Comparison of ENCODE assay signal across 8 cellular contexts in the genomic region with DNA sequence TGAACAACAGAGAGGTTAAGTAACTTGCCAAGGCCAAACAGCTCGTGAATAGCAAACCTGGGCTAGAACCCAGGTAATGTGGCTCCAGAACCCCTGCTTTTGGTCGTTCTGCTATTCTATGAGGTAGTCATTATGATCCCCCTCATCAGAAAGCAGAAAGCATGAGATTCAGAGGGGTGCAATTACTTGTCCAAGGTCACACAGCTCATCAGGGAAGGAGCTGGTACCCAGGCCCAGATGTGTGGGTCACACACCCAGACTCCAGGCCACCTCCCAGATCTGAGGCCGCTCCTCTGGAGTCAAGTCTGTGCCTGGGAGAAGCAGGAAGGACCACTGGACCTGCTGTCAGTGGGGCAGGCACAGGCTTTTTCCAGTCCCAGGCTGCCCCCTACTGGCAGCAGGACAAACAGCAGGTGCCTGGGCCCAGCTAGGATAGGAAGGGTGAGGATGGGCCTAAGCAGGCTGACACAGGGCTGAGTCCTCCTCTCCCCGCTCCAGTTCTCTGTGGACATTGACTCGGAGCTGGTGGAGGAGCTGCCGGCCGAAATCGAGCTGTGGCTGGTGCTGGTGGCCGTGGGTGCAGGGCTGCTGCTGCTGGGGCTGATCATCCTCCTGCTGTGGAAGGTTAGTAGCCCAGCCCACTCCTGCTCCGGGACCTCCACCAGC. TPM values are rescaled to one million over a fixed set of nuclear protein-coding genes. Genes with fewer than 3 reads are reported as not detected.
DNase-seq lines count a peak whose midpoint lies in the region; ATAC-seq and TF ChIP-seq lines count a peak whose summit lies in the region.

No MANE protein-coding gene starts in this region.

- no peak overlapping the region for H3K4me3 ChIP-seq in DND-41 (ENCODE audit: low read depth in 1 of 2, low read length in 2 of 2)
- no peak overlapping the region for H3K4me3 ChIP-seq in effector memory CD4-positive, alpha-beta T cell (ENCODE audit: insufficient read depth, low read depth, low read length, poor library complexity, severe bottlenecking)

- H3K9me3 ChIP-seq in DND-41 (ENCODE audit: insufficient read depth, low read length, severe bottlenecking) = no peaks in the 10 kb centered on the region
- H3K9me3 ChIP-seq in effector memory CD4-positive, alpha-beta T cell (ENCODE audit: control insufficient read depth, low read length) = no peaks in the 10 kb centered on the region

- no peak overlapping the region for H2AFZ ChIP-seq in DND-41 (ENCODE audit: low read depth, low read length)

- H3K36me3 ChIP-seq in DND-41 (ENCODE audit: insufficient read depth, low read length) = no peaks in the 10 kb centered on the region
- H3K36me3 ChIP-seq in effector memory CD4-positive, alpha-beta T cell (ENCODE audit: control insufficient read depth, insufficient read depth, low read length) = no peaks in the 10 kb centered on the region

- H3K4me3 Mint-ChIP-seq in activated CD8-positive, alpha-beta T cell treated with anti-CD3 and anti-CD28 coated beads for 36 hours = no peak overlapping the region

- H3K4me2 ChIP-seq in DND-41 (ENCODE audit: insufficient read depth, low read length) = no peak overlapping the region

- H4K20me1 ChIP-seq in DND-41 (ENCODE audit: insufficient read depth, low read length) = peaks cover 2% of the 10 kb centered on the region; the same call in 1 of the 2 replicates

- no peaks in the 10 kb centered on the region for H3K36me3 Mint-ChIP-seq in activated CD8-positive, alpha-beta T cell treated with anti-CD3 and anti-CD28 coated beads for 36 hours (ENCODE audit: low read depth)

- H3K27me3 ChIP-seq in DND-41 (ENCODE audit: insufficient read depth, low read length, poor library complexity) = no peaks in the 10 kb centered on the region
- no peaks in the 10 kb centered on the region for H3K27me3 ChIP-seq in effector memory CD4-positive, alpha-beta T cell (replicated peaks; ENCODE audit: control insufficient read depth, insufficient read depth, low read length, poor library complexity, severe bottlenecking)

- DNase-seq in DND-41 (peak; percentile 72), NCI-H82 (lab: John Stamatoyannopoulos, UW) (peak; percentile 88), myocyte (ENCODE audit: low read depth) (peak; percentile 69)
- peak; percentile 84 for DNase-seq in activated CD8-positive, alpha-beta T cell treated with anti-CD3 and anti-CD28 coated beads for 36 hours
- peak; percentile 47 to 62 (median 51) for DNase-seq in effector memory CD4-positive, alpha-beta T cell
- peak; percentile 43 to 53 for DNase-seq in stimulated activated CD8-positive, alpha-beta memory T cell treated with anti-CD3 and anti-CD28 coated beads, Interleukin-7, amount 100 ng/mL, for 48 hours (ENCODE audit: extremely low read depth in 1 of 2, low read depth in 1 of 2)

- H3K4me1 ChIP-seq in DND-41 (ENCODE audit: insufficient read depth, low read length) = no peaks in the 10 kb centered on the region
- no peaks in the 10 kb centered on the region for H3K4me1 ChIP-seq in effector memory CD4-positive, alpha-beta T cell (ENCODE audit: control insufficient read depth, insufficient read depth, low read length, poor library complexity, severe bottlenecking)

- no peak overlapping the region for H3K9ac ChIP-seq in DND-41 (ENCODE audit: low read depth, low read length)

- no peak overlapping the region for H3K27ac ChIP-seq in DND-41 (ENCODE audit: low read length)
- H3K27ac ChIP-seq in effector memory CD4-positive, alpha-beta T cell (ENCODE audit: insufficient read depth, low read length, poor library complexity, severe bottlenecking) = no peak overlapping the region

- no peaks in the 10 kb centered on the region for H3K4me1 Mint-ChIP-seq in activated CD8-positive, alpha-beta T cell treated with anti-CD3 and anti-CD28 coated beads for 36 hours (ENCODE audit: low read depth)

- H3K27me3 Mint-ChIP-seq in activated CD8-positive, alpha-beta T cell treated with anti-CD3 and anti-CD28 coated beads for 36 hours = no peaks in the 10 kb centered on the region

- ATAC-seq in DND-41 (ENCODE audit: insufficient read depth, low read depth) (peak; percentile 93), HG02973 (IDR thresholded peaks at IDR 0.05; ENCODE audit: unreplicated experiment) (peak; percentile 60), HG03469 (IDR thresholded peaks at IDR 0.05; ENCODE audit: unreplicated experiment) (no peak)
- ATAC-seq in activated CD8-positive, alpha-beta T cell treated with anti-CD3 and anti-CD28 coated beads for 36 hours = peak; percentile 92

- no peaks in the 10 kb centered on the region for H3K9me3 Mint-ChIP-seq in activated CD8-positive, alpha-beta T cell treated with anti-CD3 and anti-CD28 coated beads for 36 hours

- POLR2A ChIA-PET in activated CD8-positive, alpha-beta T cell treated with anti-CD3 and anti-CD28 coated beads for 36 hours (lab: Charles Lee) = interaction anchor here (0.6 to 0.9 kb wide), 3 partner anchors 13 to 155 kb away, joined by 3 read pairs; no protein-coding TSS in a partner anchor

- H3K27ac Mint-ChIP-seq in activated CD8-positive, alpha-beta T cell treated with anti-CD3 and anti-CD28 coated beads for 36 hours = no peak overlapping the region

- peak; percentile 98 for TF ChIP-seq CTCF in DND-41 (IDR thresholded peaks at IDR 0.05; ENCODE audit: borderline replicate concordance, extremely low read depth, low read length, poor library complexity, severe bottlenecking)
- peak; percentile 100 for TF ChIP-seq CTCF in activated CD8-positive, alpha-beta T cell treated with anti-CD3 and anti-CD28 coated beads for 36 hours (IDR thresholded peaks at IDR 0.05)

- H3K79me2 ChIP-seq in DND-41 (ENCODE audit: insufficient read depth, low read length) = no peaks in the 10 kb centered on the region

- intact Hi-C loops in activated CD8-positive, alpha-beta T cell treated with anti-CD3 and anti-CD28 coated beads for 36 hours (cut with micrococcal nuclease) = loop anchor here (1.0 kb wide), 1 partner anchor 61 kb away; no protein-coding TSS in a partner anchor

- CTCF ChIA-PET in activated CD8-positive, alpha-beta T cell treated with anti-CD3 and anti-CD28 coated beads for 36 hours (lab: Charles Lee) = interaction anchor here (0.6 to 2.9 kb wide), 36 partner anchors 9 to 320 kb away, joined by 3 to 140 read pairs (median 5); a partner anchor contains a TSS

RNA-seq across cellular contexts. Expression of a gene that starts 7.8 kb away (rescaled TPM):
- total RNA-seq in activated CD8-positive, alpha-beta T cell treated with anti-CD3 and anti-CD28 coated beads for 36 hours = 1 to 10 TPM; 6.0 to 7.7 TPM
- 54.4 and 61.1 TPM in 2 replicates for total RNA-seq in myocyte
- 117 TPM for polyA plus RNA-seq in myocyte (2012)

RNA-seq across cellular contexts. Expression of a gene that starts 31.5 kb away (rescaled TPM):
- total RNA-seq in activated CD8-positive, alpha-beta T cell treated with anti-CD3 and anti-CD28 coated beads for 36 hours = 1 to 10 TPM; 4.2 to 7.2 TPM
- 264 and 289 TPM in 2 replicates for total RNA-seq in myocyte
- 485 TPM for polyA plus RNA-seq in myocyte (2012)

RNA-seq across cellular contexts. Expression of a gene that starts 42.6 kb away (rescaled TPM):
- 1 to 10 TPM in 1 of 2 experiments, under 1 TPM in 1; 0.47 to 1.3 TPM for total RNA-seq in activated CD8-positive, alpha-beta T cell treated with anti-CD3 and anti-CD28 coated beads for 36 hours
- 0.24 and 0.47 TPM in 2 replicates for total RNA-seq in myocyte
- polyA plus RNA-seq in myocyte (2012) = 3.6 TPM

Comparison
In these comparisons a context has a peak if more than half of its experiments do, and no peak if none do; other contexts are left out.
1. RNA of a gene that starts 31.5 kb away (total RNA-seq): 264 to 289 TPM in myocyte; 4.2 to 7.2 TPM in activated CD8-positive, alpha-beta T cell treated with anti-CD3 and anti-CD28 coated beads for 36 hours; every median in the first group is over 10 times any median in the second.
2. Peak in every context shown above with its lines, with median percentiles within 50 percentile points of each other: DNase-seq.